In genomic region chr12:122244565-122245371, GRCh38 we compare ENCODE assay signal across 15 cellular contexts. TPM values are rescaled to one million over a fixed set of nuclear protein-coding genes. Genes with fewer than 3 reads are reported as not detected.
DNase-seq lines count a peak whose midpoint lies in the region; ATAC-seq and TF ChIP-seq lines count a peak whose summit lies in the region.
"Had no signal": no experiment of that assay in that cellular context is flagged by ENCODE, and none has a peak within 500 bp of the region (broad histone marks: within the 10 kb centered on the region; RNA-seq: fewer than 3 reads in every experiment).

No MANE protein-coding gene starts in this region.

- no peaks in the 10 kb centered on the region for H3K4me1 ChIP-seq in osteoblast (ENCODE audit: insufficient read depth, low read length)
- H3K4me1 ChIP-seq: colonic mucosa had no signal

- H3K27ac ChIP-seq in osteoblast (ENCODE audit: low read depth, low read length) = no peak overlapping the region
- H3K27ac ChIP-seq: colonic mucosa, hepatocyte, thoracic aorta had no signal

- H3K4me3 ChIP-seq in GM12865 (ENCODE audit: low read depth, low read length) (peak overlapping the region; percentile 21), osteoblast (ENCODE audit: insufficient read depth, low read length) (no peak overlapping the region)
- H3K4me3 ChIP-seq: colonic mucosa, hepatocyte, thoracic aorta had no signal

- H3K9me3 ChIP-seq in T-helper 17 cell (ENCODE audit: control insufficient read depth, low read length, poor library complexity, severe bottlenecking) (no peaks in the 10 kb centered on the region), osteoblast (ENCODE audit: low read depth, low read length) (no peaks in the 10 kb centered on the region)
- H3K9me3 ChIP-seq: colonic mucosa, thoracic aorta had no signal

- no peak overlapping the region for H2AFZ ChIP-seq in osteoblast (ENCODE audit: low read length)
- H2AFZ ChIP-seq: hepatocyte had no signal

- H3K36me3 ChIP-seq in osteoblast (ENCODE audit: insufficient read depth, low read length) = peaks cover 9% of the 10 kb centered on the region

- peak; percentile 32 for DNase-seq in GM12865 (ENCODE audit: low read depth)
- no peak for DNase-seq in T-helper 17 cell
- peak; percentile 75 for DNase-seq in osteoblast (ENCODE audit: insufficient read length, low spot score, missing footprints)
- DNase-seq in AG20443 (ENCODE audit: low spot score) = no peak
- no peak for DNase-seq in NCI-H748 (lab: John Stamatoyannopoulos, UW; ENCODE audit: unreplicated experiment)
- DNase-seq in AG08396 (ENCODE audit: low spot score) = no peak
- DNase-seq: amygdala, colonic mucosa, NCI-H1694 treated with DMSO at 0.1 percent for 48 hours, NCI-H510A treated with DMSO at 0.1 percent for 48 hours had no signal

- no peaks in the 10 kb centered on the region for H4K20me1 ChIP-seq in osteoblast (ENCODE audit: insufficient read depth, low read length)

- no peak overlapping the region for H3K4me2 ChIP-seq in osteoblast (ENCODE audit: insufficient read depth, low read length)
- H3K4me2 ChIP-seq: hepatocyte had no signal

- H3K4me1 Mint-ChIP-seq in T-helper 17 cell = peaks cover 24% of the 10 kb centered on the region
- peaks cover 21% of the 10 kb centered on the region for H3K4me1 Mint-ChIP-seq in activated naive CD8-positive, alpha-beta T cell (ENCODE audit: low read depth)

- H3K79me2 ChIP-seq in osteoblast (ENCODE audit: insufficient read depth, low read length) = no peaks in the 10 kb centered on the region
- H3K79me2 ChIP-seq: hepatocyte had no signal

- H3K36me3 Mint-ChIP-seq in T-helper 17 cell (ENCODE audit: low read depth) = no peaks in the 10 kb centered on the region
- H3K36me3 Mint-ChIP-seq in activated naive CD8-positive, alpha-beta T cell = peaks cover 11% of the 10 kb centered on the region

- TF ChIP-seq CTCF in GM12865 (IDR thresholded peaks at IDR 0.05; ENCODE audit: insufficient read depth, low read depth, low read length, missing control alignments) (no peak), osteoblast (IDR thresholded peaks at IDR 0.05; ENCODE audit: extremely low read depth, low read depth, low read length) (no peak)

- peak overlapping the region; percentile 93 for H3K4me3 Mint-ChIP-seq in T-helper 17 cell
- peak overlapping the region; percentile 76 for H3K4me3 Mint-ChIP-seq in activated naive CD8-positive, alpha-beta T cell

- no peaks in the 10 kb centered on the region for H3K27me3 ChIP-seq in osteoblast (ENCODE audit: insufficient read depth, low read length)
- H3K27me3 ChIP-seq: colonic mucosa, hepatocyte had no signal

- ATAC-seq in T-helper 17 cell = peak; percentile 81

- H3K27ac Mint-ChIP-seq in T-helper 17 cell = peak overlapping the region; percentile 93
- peak overlapping the region; percentile 36 for H3K27ac Mint-ChIP-seq in activated naive CD8-positive, alpha-beta T cell
- H3K27ac Mint-ChIP-seq: progenitor cell of endocrine pancreas had no signal

- H3K9me3 Mint-ChIP-seq in activated naive CD8-positive, alpha-beta T cell (ENCODE audit: low read depth) = no peaks in the 10 kb centered on the region

- no peaks in the 10 kb centered on the region for H3K27me3 Mint-ChIP-seq in T-helper 17 cell
- no peaks in the 10 kb centered on the region for H3K27me3 Mint-ChIP-seq in activated naive CD8-positive, alpha-beta T cell
- H3K27me3 Mint-ChIP-seq: progenitor cell of endocrine pancreas had no signal

RNA-seq across cellular contexts. Expression of gene DIABLO, which starts 18.9 kb away (rescaled TPM):
- total RNA-seq in T-helper 17 cell (10 to 100 TPM; 80.9 to 95.8 TPM), osteoblast (53.6 and 64.4 TPM in 2 replicates)

RNA-seq across cellular contexts. Expression of gene VPS33A, which starts 21.5 kb away (rescaled TPM):
- total RNA-seq in T-helper 17 cell (10 to 100 TPM; 18.9 to 19.2 TPM), osteoblast (18.5 and 20.0 TPM in 2 replicates)

RNA-seq across cellular contexts. Expression of gene B3GNT4, which starts 41.3 kb away (rescaled TPM):
- not detected for total RNA-seq in T-helper 17 cell
- not detected in 2 replicates for total RNA-seq in osteoblast
- total RNA-seq: RPMI7951 had no signal

Comparison
In these comparisons a context has a peak if more than half of its experiments do, and no peak if none do; other contexts are left out.
1. DNase-seq: peak in GM12865 (single experiment) and osteoblast (single experiment); none in T-helper 17 cell (0 of 3), AG20443 (single experiment), NCI-H748 (single experiment) and AG08396 (single experiment).